In genomic region chr1:231397882-231398671, GRCh38 we compare ENCODE assay signal across 25 cellular contexts.
"Had no signal": no experiment of that assay in that cellular context is flagged by ENCODE, and none has a peak within 500 bp of the region (broad histone marks: within the 10 kb centered on the region; RNA-seq: fewer than 3 reads in every experiment).

No MANE protein-coding gene starts in this region.

- H3K36me3 ChIP-seq: breast epithelium, esophagus squamous epithelium, left ventricle myocardium inferior, pancreas, prostate gland, transverse colon had no signal

- H3K4me3 Mint-ChIP-seq: activated CD4-positive, alpha-beta memory T cell treated with anti-CD3 and anti-CD28 coated beads for 36 hours; activated CD4-positive, alpha-beta T cell treated with anti-CD3 and anti-CD28 coated beads, Interleukin-2, amount 10 ng/mL, durations not matched to agents 24 days and 14 days; activated T-cell treated with anti-CD3 and anti-CD28 coated beads, Interleukin-2, amount 50 U/mL, for 24 hours; central memory CD8-positive, alpha-beta T cell; naive B cell had no signal

- H3K4me3 ChIP-seq: breast epithelium, esophagus squamous epithelium, left ventricle myocardium inferior, lung, pancreas, prostate gland, testis, transverse colon had no signal

- H3K27me3 Mint-ChIP-seq: activated CD4-positive, alpha-beta memory T cell treated with anti-CD3 and anti-CD28 coated beads for 36 hours; activated CD4-positive, alpha-beta T cell treated with anti-CD3 and anti-CD28 coated beads, Interleukin-2, amount 10 ng/mL, durations not matched to agents 24 days and 14 days; activated T-cell treated with anti-CD3 and anti-CD28 coated beads, Interleukin-2, amount 50 U/mL, for 24 hours; central memory CD8-positive, alpha-beta T cell; naive B cell had no signal

- ATAC-seq: pancreas had no signal

- H3K27ac Mint-ChIP-seq: activated CD4-positive, alpha-beta memory T cell treated with anti-CD3 and anti-CD28 coated beads for 36 hours; activated CD4-positive, alpha-beta T cell treated with anti-CD3 and anti-CD28 coated beads, Interleukin-2, amount 10 ng/mL, durations not matched to agents 24 days and 14 days; activated T-cell treated with anti-CD3 and anti-CD28 coated beads, Interleukin-2, amount 50 U/mL, for 24 hours had no signal

- H3K9me3 Mint-ChIP-seq: activated CD4-positive, alpha-beta memory T cell treated with anti-CD3 and anti-CD28 coated beads for 36 hours; activated CD4-positive, alpha-beta T cell treated with anti-CD3 and anti-CD28 coated beads, Interleukin-2, amount 10 ng/mL, durations not matched to agents 24 days and 14 days; activated T-cell treated with anti-CD3 and anti-CD28 coated beads, Interleukin-2, amount 50 U/mL, for 24 hours; central memory CD8-positive, alpha-beta T cell; naive B cell had no signal

- H3K9me3 ChIP-seq: breast epithelium, esophagus squamous epithelium, left ventricle myocardium inferior, pancreas, prostate gland, testis, transverse colon had no signal

- H3K27ac ChIP-seq: breast epithelium, epithelial cell of prostate, esophagus squamous epithelium, left ventricle myocardium inferior, prostate gland, testis, transverse colon had no signal

- H3K36me3 Mint-ChIP-seq: activated CD4-positive, alpha-beta memory T cell treated with anti-CD3 and anti-CD28 coated beads for 36 hours; naive B cell had no signal

- H3K27me3 ChIP-seq: breast epithelium, esophagus squamous epithelium, pancreas, testis, transverse colon had no signal

- DNase-seq: activated CD4-positive, alpha-beta memory T cell treated with anti-CD3 and anti-CD28 coated beads for 36 hours; activated CD4-positive, alpha-beta T cell treated with anti-CD3 and anti-CD28 coated beads, Interleukin-2, amount 10 ng/mL, durations not matched to agents 24 days and 14 days; activated CD4-positive, CD25-positive, alpha-beta regulatory T cell treated with anti-CD3 and anti-CD28 coated beads, Interleukin-2, amount 50 U/mL, for 72 hours; activated CD8-positive, alpha-beta memory T cell treated with anti-CD3 and anti-CD28 coated beads, Interleukin-2, amount 50 U/mL, for 48 hours; activated gamma-delta T cell; activated naive CD4-positive, alpha-beta T cell treated with anti-CD3 and anti-CD28 coated beads, Interleukin-2, amount 50 U/mL, for 16 hours; activated T-cell treated with anti-CD3 and anti-CD28 coated beads, Interleukin-2, amount 50 U/mL, for 24 hours; effector CD8-positive, alpha-beta T cell; esophagus squamous epithelium; foreskin melanocyte; left ventricle myocardium inferior; mesendoderm; naive B cell; nucleus accumbens; pancreas; stimulated activated CD4-positive, alpha-beta T cell treated with anti-CD3 and anti-CD28 coated beads, Interleukin-2, amount 100 ng/mL, for 48 hours; stimulated activated naive CD4-positive, alpha-beta T cell treated with Interleukin-2 at 50 U/mL for 16 hours; T-helper 9 cell; testis; transverse colon had no signal
